ENCODE assay signal across 1 cellular context in the genomic region with DNA sequence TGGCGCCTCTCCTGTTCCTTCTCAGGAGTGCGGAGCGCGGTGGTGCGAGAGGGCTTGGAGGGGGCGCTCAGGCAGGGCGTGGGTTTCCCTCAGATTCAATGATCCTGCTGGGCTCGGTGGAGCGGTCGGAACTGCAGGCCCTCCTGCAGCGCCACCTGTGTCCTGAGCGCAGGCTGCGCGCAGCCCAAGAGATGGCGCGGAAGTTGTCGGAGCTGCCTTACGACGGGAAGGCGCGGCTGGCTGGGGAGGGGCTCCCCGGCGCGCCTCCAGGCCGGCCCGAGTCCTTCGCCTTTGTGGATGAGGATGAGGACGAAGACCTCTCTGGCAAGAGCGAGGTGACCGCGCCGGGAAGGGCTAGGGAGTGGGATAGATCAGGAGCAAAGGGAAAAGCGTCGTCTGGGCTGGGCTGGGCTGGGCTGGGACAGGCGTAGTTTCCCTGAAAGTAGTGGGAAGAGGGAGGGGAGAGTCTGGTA.
A peak's percentile ranks its signal among the peaks of the same experiment; 100 is the strongest.
TF ChIP-seq lines count a peak whose summit lies in the region.

No MANE protein-coding gene starts in this region.

TF ChIP-seq in K562, 482 proteins besides CTCF, POLR2A, EP300 and RAD21 (continues in another document):
- TF ChIP-seq ELF1 (tag; IDR thresholded peaks at IDR 0.05) = peak; percentile 49; the same call in 1 of the 2 replicates
- TF ChIP-seq TRIM28 (IDR thresholded peaks at IDR 0.05) = no peak
- TF ChIP-seq CREB1 (IDR thresholded peaks at IDR 0.05) = peak; percentile 61
- peak; percentile 51; the same call in 1 of the 2 replicates for TF ChIP-seq CREB1 (CRISPR knock-in tag; IDR thresholded peaks at IDR 0.05)
- TF ChIP-seq ZKSCAN8 (CRISPR knock-in tag; IDR thresholded peaks at IDR 0.05) = no peak
- TF ChIP-seq MAZ (CRISPR knock-in tag; conservative IDR thresholded peaks at IDR 0.05 in 1 of 2, IDR thresholded peaks at IDR 0.05 in 1 of 2) = peak in 1 of 2 experiments; percentile 84; a peak in 2 of 4 replicates
- peak in 1 of 2 experiments; percentile 85; a peak in 1 of 3 replicates for TF ChIP-seq CBX3 (IDR thresholded peaks at IDR 0.05; ENCODE audit: borderline replicate concordance in 1 of 2, low read length in 2 of 2)
- TF ChIP-seq, protein P1, sequence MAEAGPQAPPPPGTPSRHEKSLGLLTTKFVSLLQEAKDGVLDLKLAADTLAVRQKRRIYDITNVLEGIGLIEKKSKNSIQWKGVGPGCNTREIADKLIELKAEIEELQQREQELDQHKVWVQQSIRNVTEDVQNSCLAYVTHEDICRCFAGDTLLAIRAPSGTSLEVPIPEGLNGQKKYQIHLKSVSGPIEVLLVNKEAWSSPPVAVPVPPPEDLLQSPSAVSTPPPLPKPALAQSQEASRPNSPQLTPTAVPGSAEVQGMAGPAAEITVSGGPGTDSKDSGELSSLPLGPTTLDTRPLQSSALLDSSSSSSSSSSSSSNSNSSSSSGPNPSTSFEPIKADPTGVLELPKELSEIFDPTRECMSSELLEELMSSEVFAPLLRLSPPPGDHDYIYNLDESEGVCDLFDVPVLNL (CRISPR knock-in tag; IDR thresholded peaks at IDR 0.05; ENCODE audit: low read depth) = 0 out of 2 replicates have a peak, but pooled peaks have one; percentile 21
- peak in 1 of 2 experiments; percentile 84; a peak in 1 of 4 replicates for TF ChIP-seq RCOR1 (IDR thresholded peaks at IDR 0.05; ENCODE audit: borderline replicate concordance in 1 of 2, low read depth in 2 of 2, low read length in 2 of 2)
- no peak for TF ChIP-seq TEAD1 (CRISPR knock-in tag; IDR thresholded peaks at IDR 0.05)
- TF ChIP-seq TEAD2 (tag; IDR thresholded peaks at IDR 0.05) = no peak
- TF ChIP-seq, protein P2, sequence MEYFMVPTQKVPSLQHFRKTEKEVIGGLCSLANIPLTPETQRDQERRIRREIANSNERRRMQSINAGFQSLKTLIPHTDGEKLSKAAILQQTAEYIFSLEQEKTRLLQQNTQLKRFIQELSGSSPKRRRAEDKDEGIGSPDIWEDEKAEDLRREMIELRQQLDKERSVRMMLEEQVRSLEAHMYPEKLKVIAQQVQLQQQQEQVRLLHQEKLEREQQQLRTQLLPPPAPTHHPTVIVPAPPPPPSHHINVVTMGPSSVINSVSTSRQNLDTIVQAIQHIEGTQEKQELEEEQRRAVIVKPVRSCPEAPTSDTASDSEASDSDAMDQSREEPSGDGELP (CRISPR knock-in tag; IDR thresholded peaks at IDR 0.05; ENCODE audit: borderline replicate concordance) = peak; percentile 77
- TF ChIP-seq STAT6 (CRISPR knock-in tag; IDR thresholded peaks at IDR 0.05) = peak; percentile 39; the same call in 1 of the 2 replicates
- no peak for TF ChIP-seq MXD1 (CRISPR knock-in tag; IDR thresholded peaks at IDR 0.05; ENCODE audit: borderline replicate concordance, poor library complexity, severe bottlenecking)
- TF ChIP-seq, protein P3, sequence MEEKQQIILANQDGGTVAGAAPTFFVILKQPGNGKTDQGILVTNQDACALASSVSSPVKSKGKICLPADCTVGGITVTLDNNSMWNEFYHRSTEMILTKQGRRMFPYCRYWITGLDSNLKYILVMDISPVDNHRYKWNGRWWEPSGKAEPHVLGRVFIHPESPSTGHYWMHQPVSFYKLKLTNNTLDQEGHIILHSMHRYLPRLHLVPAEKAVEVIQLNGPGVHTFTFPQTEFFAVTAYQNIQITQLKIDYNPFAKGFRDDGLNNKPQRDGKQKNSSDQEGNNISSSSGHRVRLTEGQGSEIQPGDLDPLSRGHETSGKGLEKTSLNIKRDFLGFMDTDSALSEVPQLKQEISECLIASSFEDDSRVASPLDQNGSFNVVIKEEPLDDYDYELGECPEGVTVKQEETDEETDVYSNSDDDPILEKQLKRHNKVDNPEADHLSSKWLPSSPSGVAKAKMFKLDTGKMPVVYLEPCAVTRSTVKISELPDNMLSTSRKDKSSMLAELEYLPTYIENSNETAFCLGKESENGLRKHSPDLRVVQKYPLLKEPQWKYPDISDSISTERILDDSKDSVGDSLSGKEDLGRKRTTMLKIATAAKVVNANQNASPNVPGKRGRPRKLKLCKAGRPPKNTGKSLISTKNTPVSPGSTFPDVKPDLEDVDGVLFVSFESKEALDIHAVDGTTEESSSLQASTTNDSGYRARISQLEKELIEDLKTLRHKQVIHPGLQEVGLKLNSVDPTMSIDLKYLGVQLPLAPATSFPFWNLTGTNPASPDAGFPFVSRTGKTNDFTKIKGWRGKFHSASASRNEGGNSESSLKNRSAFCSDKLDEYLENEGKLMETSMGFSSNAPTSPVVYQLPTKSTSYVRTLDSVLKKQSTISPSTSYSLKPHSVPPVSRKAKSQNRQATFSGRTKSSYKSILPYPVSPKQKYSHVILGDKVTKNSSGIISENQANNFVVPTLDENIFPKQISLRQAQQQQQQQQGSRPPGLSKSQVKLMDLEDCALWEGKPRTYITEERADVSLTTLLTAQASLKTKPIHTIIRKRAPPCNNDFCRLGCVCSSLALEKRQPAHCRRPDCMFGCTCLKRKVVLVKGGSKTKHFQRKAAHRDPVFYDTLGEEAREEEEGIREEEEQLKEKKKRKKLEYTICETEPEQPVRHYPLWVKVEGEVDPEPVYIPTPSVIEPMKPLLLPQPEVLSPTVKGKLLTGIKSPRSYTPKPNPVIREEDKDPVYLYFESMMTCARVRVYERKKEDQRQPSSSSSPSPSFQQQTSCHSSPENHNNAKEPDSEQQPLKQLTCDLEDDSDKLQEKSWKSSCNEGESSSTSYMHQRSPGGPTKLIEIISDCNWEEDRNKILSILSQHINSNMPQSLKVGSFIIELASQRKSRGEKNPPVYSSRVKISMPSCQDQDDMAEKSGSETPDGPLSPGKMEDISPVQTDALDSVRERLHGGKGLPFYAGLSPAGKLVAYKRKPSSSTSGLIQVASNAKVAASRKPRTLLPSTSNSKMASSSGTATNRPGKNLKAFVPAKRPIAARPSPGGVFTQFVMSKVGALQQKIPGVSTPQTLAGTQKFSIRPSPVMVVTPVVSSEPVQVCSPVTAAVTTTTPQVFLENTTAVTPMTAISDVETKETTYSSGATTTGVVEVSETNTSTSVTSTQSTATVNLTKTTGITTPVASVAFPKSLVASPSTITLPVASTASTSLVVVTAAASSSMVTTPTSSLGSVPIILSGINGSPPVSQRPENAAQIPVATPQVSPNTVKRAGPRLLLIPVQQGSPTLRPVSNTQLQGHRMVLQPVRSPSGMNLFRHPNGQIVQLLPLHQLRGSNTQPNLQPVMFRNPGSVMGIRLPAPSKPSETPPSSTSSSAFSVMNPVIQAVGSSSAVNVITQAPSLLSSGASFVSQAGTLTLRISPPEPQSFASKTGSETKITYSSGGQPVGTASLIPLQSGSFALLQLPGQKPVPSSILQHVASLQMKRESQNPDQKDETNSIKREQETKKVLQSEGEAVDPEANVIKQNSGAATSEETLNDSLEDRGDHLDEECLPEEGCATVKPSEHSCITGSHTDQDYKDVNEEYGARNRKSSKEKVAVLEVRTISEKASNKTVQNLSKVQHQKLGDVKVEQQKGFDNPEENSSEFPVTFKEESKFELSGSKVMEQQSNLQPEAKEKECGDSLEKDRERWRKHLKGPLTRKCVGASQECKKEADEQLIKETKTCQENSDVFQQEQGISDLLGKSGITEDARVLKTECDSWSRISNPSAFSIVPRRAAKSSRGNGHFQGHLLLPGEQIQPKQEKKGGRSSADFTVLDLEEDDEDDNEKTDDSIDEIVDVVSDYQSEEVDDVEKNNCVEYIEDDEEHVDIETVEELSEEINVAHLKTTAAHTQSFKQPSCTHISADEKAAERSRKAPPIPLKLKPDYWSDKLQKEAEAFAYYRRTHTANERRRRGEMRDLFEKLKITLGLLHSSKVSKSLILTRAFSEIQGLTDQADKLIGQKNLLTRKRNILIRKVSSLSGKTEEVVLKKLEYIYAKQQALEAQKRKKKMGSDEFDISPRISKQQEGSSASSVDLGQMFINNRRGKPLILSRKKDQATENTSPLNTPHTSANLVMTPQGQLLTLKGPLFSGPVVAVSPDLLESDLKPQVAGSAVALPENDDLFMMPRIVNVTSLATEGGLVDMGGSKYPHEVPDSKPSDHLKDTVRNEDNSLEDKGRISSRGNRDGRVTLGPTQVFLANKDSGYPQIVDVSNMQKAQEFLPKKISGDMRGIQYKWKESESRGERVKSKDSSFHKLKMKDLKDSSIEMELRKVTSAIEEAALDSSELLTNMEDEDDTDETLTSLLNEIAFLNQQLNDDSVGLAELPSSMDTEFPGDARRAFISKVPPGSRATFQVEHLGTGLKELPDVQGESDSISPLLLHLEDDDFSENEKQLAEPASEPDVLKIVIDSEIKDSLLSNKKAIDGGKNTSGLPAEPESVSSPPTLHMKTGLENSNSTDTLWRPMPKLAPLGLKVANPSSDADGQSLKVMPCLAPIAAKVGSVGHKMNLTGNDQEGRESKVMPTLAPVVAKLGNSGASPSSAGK (IDR thresholded peaks at IDR 0.05) = peak; percentile 79
- no peak for TF ChIP-seq ZNF124 (CRISPR knock-in tag; IDR thresholded peaks at IDR 0.05)
- no peak for TF ChIP-seq ID3 (CRISPR knock-in tag; IDR thresholded peaks at IDR 0.05)
- TF ChIP-seq ID3 (tag; IDR thresholded peaks at IDR 0.05) = peak; percentile 25; the same call in 1 of the 2 replicates
- TF ChIP-seq TRIM24 (IDR thresholded peaks at IDR 0.05) = peak in 1 of 2 experiments; percentile 79; a peak in 2 of 4 replicates
- peak; percentile 14; the same call in 1 of the 2 replicates for TF ChIP-seq PHF8 (IDR thresholded peaks at IDR 0.05; ENCODE audit: borderline replicate concordance, low read length)
- TF ChIP-seq HDAC6 (IDR thresholded peaks at IDR 0.05; ENCODE audit: low read depth, low read length) = peak; percentile 95; the same call in 1 of the 2 replicates
- TF ChIP-seq SMARCA4 (IDR thresholded peaks at IDR 0.05) = peak; percentile 43; the same call in 1 of the 2 replicates
- peak; percentile 90 for TF ChIP-seq CTBP1 (IDR thresholded peaks at IDR 0.05; ENCODE audit: borderline replicate concordance)
- no peak for TF ChIP-seq FUS (optimal IDR thresholded peaks at IDR 0.05; ENCODE audit: low read depth, low read length)
- 0 out of 2 replicates have a peak, but pooled peaks have one; percentile 34 for TF ChIP-seq ZNF740 (CRISPR knock-in tag; IDR thresholded peaks at IDR 0.05)
- TF ChIP-seq ZNF740 (tag; IDR thresholded peaks at IDR 0.05) = no peak
- 0 out of 2 replicates have a peak, but pooled peaks have one; percentile 39 for TF ChIP-seq SMC3 (conservative IDR thresholded peaks at IDR 0.05; ENCODE audit: insufficient read depth, low read depth, low read length)
- TF ChIP-seq ZNF354B (CRISPR knock-in tag; IDR thresholded peaks at IDR 0.05) = no peak
- TF ChIP-seq IRF9 (tag; IDR thresholded peaks at IDR 0.05) = no peak
- TF ChIP-seq TAF1 (IDR thresholded peaks at IDR 0.05; ENCODE audit: control insufficient read depth, extremely low read depth, insufficient read depth, low read length, severe bottlenecking) = no peak
- TF ChIP-seq CCNT2 (IDR thresholded peaks at IDR 0.05; ENCODE audit: borderline replicate concordance, extremely low read depth, insufficient read length, low read depth, low read length) = peak; percentile 59
- TF ChIP-seq NFIC (IDR thresholded peaks at IDR 0.05) = peak; percentile 73
- TF ChIP-seq GABPB1 (CRISPR knock-in tag; IDR thresholded peaks at IDR 0.05) = peak; percentile 71
- no peak for TF ChIP-seq ATF1 (CRISPR knock-in tag; IDR thresholded peaks at IDR 0.05)
- TF ChIP-seq ATF1 (tag; IDR thresholded peaks at IDR 0.05) = peak; percentile 52
- no peak for TF ChIP-seq NR2C1 (IDR thresholded peaks at IDR 0.05)
- TF ChIP-seq NR2C1 (tag; IDR thresholded peaks at IDR 0.05) = no peak
- no peak for TF ChIP-seq MCM2 (IDR thresholded peaks at IDR 0.05; ENCODE audit: low read depth)
- peak; percentile 42; the same call in 1 of the 2 replicates for TF ChIP-seq MTA3 (IDR thresholded peaks at IDR 0.05; ENCODE audit: borderline replicate concordance)
- TF ChIP-seq PHB (CRISPR knock-in tag; IDR thresholded peaks at IDR 0.05) = no peak
- peak; percentile 80 for TF ChIP-seq ZBTB7A (IDR thresholded peaks at IDR 0.05; ENCODE audit: borderline replicate concordance, control insufficient read depth, low read depth, low read length)
